8 cellular contexts compared by ENCODE assay signal in genomic region chrX:119753639-119754257, GRCh38. TPM values are rescaled to one million over a fixed set of nuclear protein-coding genes. Genes with fewer than 3 reads are reported as not detected.
A peak's percentile ranks its signal among the peaks of the same experiment; 100 is the strongest.
DNase-seq lines count a peak whose midpoint lies in the region; ATAC-seq and TF ChIP-seq lines count a peak whose summit lies in the region.

No MANE protein-coding gene starts in this region.

- no peaks in the 10 kb centered on the region for H3K36me3 ChIP-seq in adrenal gland (replicated peaks in 1 of 2)
- no peaks in the 10 kb centered on the region for H3K36me3 ChIP-seq in lower lobe of right lung

- intact Hi-C loops in adrenal gland (cut with DNase I): no loop called here
- intact Hi-C loops in lower lobe of right lung (cut with DNase I): no loop called here
- intact Hi-C loops in left colon (cut with DNase I, micrococcal nuclease): no loop called here

- H3K4me1 ChIP-seq in adrenal gland (replicated peaks in 1 of 2) (no peaks in the 10 kb centered on the region), lower lobe of right lung (no peaks in the 10 kb centered on the region)

- 23 to 68% (median 59%) methylated on average over 6 to 8 of the region's 8 CpGs for WGBS in adrenal gland, 4 donors

- no peaks in the 10 kb centered on the region for H3K9me3 ChIP-seq in adrenal gland (replicated peaks in 1 of 3)
- no peaks in the 10 kb centered on the region for H3K9me3 ChIP-seq in lower lobe of right lung

- H3K27ac ChIP-seq in adrenal gland (no peak overlapping the region), lower lobe of right lung (no peak overlapping the region)

- H3K27me3 ChIP-seq in adrenal gland: no peaks in the 10 kb centered on the region
- no peaks in the 10 kb centered on the region for H3K27me3 ChIP-seq in lower lobe of right lung (ENCODE audit: low read depth)

- H3K4me3 ChIP-seq in adrenal gland: no peak overlapping the region
- H3K4me3 ChIP-seq in lower lobe of right lung: no peak overlapping the region

- ATAC-seq in lower lobe of right lung (no peak), GM21825 (IDR thresholded peaks at IDR 0.05; ENCODE audit: unreplicated experiment) (no peak), left colon (no peak), GM18909 (IDR thresholded peaks at IDR 0.05; ENCODE audit: poor library complexity, unreplicated experiment) (no peak)

- DNase-seq in DMS53 treated with DMSO at 0.1 percent for 48 hours (lab: John Stamatoyannopoulos, UW; ENCODE audit: unreplicated experiment) (peak; percentile 33), KG1 (lab: John Stamatoyannopoulos, UW) (peak; percentile 28), SHP77 treated with DMSO at 0.1 percent for 48 hours (lab: John Stamatoyannopoulos, UW) (peak; percentile 10), adrenal gland (peak in 1 of 7 donors; percentile 26), lower lobe of right lung (no peak), left colon (no peak)

- peak in 5 of 6 experiments; percentile 14 to 48 (median 37) for TF ChIP-seq CTCF in adrenal gland (IDR thresholded peaks at IDR 0.05)
- peak; percentile 40 for TF ChIP-seq CTCF in lower lobe of right lung (IDR thresholded peaks at IDR 0.05)

- TF ChIP-seq POLR2A in adrenal gland (IDR thresholded peaks at IDR 0.05): no peak

RNA-seq across cellular contexts. Expression of gene SOWAHD, which starts 4.6 kb away (rescaled TPM):
- 1 to 10 TPM in 6 of 8 donors, under 1 TPM in 1, not detected in 1; 0.53 to 5.9 (median 1.5) TPM for total RNA-seq in adrenal gland
- polyA plus RNA-seq in adrenal gland: 1 to 10 TPM in 1 of 3 donors, under 1 TPM in 2; 0.13 to 1.4 (median 0.47) TPM
- total RNA-seq in lower lobe of right lung: 9.6 TPM
- 1 to 10 TPM; 3.0 to 3.5 TPM for total RNA-seq in left colon

RNA-seq across cellular contexts. Expression of gene RPL39, which starts 37.7 kb away (rescaled TPM):
- total RNA-seq in adrenal gland: 1,000 to 10,000 TPM in 7 of 8 donors, 100 to 1,000 TPM in 1; 797 to 3,528 (median 1,809) TPM
- 1,000 to 10,000 TPM; 2,112 to 4,409 (median 2,406) TPM for polyA plus RNA-seq in adrenal gland
- total RNA-seq in lower lobe of right lung: 1,325 TPM
- 1,000 to 10,000 TPM; 1,215 to 1,372 TPM for total RNA-seq in left colon

Comparison
In these comparisons a context has a peak if more than half of its experiments do, and no peak if none do; other contexts are left out.
1. DNase-seq: peak in DMS53 treated with DMSO at 0.1 percent for 48 hours (single experiment), KG1 (single experiment) and SHP77 treated with DMSO at 0.1 percent for 48 hours (single experiment); none in lower lobe of right lung (single experiment) and left colon (0 of 2).